In genomic region chr6:90294008-90294511, GRCh38 we compare ENCODE assay signal across 12 cellular contexts. TPM values are rescaled to one million over a fixed set of nuclear protein-coding genes. Genes with fewer than 3 reads are reported as not detected.
A peak's percentile ranks its signal among the peaks of the same experiment; 100 is the strongest.
DNase-seq lines count a peak whose midpoint lies in the region; ATAC-seq and TF ChIP-seq lines count a peak whose summit lies in the region.
"Had no signal": no experiment of that assay in that cellular context is flagged by ENCODE, and none has a peak within 500 bp of the region (broad histone marks: within the 10 kb centered on the region; RNA-seq: fewer than 3 reads in every experiment).

No MANE protein-coding gene starts in this region.

- H3K27me3 Mint-ChIP-seq in activated T-helper 1 cell treated with anti-CD3 and anti-CD28 coated beads, Interleukin-12 subunit alpha, Interleukin-12 subunit beta, Interleukin-2, Interleukin-4 antibody, amounts not matched to agents 30 ng/mL and 10 ng/mL and 1 ng/mL, durations not matched to agents 14 hours and 24 hours and 36 hours (ENCODE audit: insufficient read depth) = peaks cover 13% of the 10 kb centered on the region

- H3K36me3 Mint-ChIP-seq in activated T-helper 1 cell treated with anti-CD3 and anti-CD28 coated beads, Interleukin-12 subunit alpha, Interleukin-12 subunit beta, Interleukin-2, Interleukin-4 antibody, amounts not matched to agents 30 ng/mL and 10 ng/mL and 1 ng/mL, durations not matched to agents 14 hours and 24 hours and 36 hours (ENCODE audit: low read depth) = peaks cover 40% of the 10 kb centered on the region

- no peaks in the 10 kb centered on the region for H3K9me3 Mint-ChIP-seq in activated T-helper 1 cell treated with anti-CD3 and anti-CD28 coated beads, Interleukin-12 subunit alpha, Interleukin-12 subunit beta, Interleukin-2, Interleukin-4 antibody, amounts not matched to agents 30 ng/mL and 10 ng/mL and 1 ng/mL, durations not matched to agents 14 hours and 24 hours and 36 hours

- TF ChIP-seq CTCF in cardiac muscle cell (IDR thresholded peaks at IDR 0.05; ENCODE audit: low read depth, low read length) (no peak), right lobe of liver (IDR thresholded peaks at IDR 0.05) (no peak), upper lobe of left lung (IDR thresholded peaks at IDR 0.05) (no peak)

- H3K27ac ChIP-seq in cardiac muscle cell (no peak overlapping the region), right lobe of liver (peak overlapping the region; percentile 30 to 89 (median 78)), thymus (ENCODE audit: low read depth) (peak overlapping the region; percentile 13), upper lobe of left lung (no peak overlapping the region)

- intact Hi-C loops in left ventricle myocardium superior (cut with micrococcal nuclease) = no loop called here
- intact Hi-C loops in activated T-helper 1 cell treated with anti-CD3 and anti-CD28 coated beads, Interleukin-12 subunit alpha, Interleukin-12 subunit beta, Interleukin-2, Interleukin-4 antibody, amounts not matched to agents 30 ng/mL and 10 ng/mL and 1 ng/mL, durations not matched to agents 14 hours and 24 hours and 36 hours (cut with micrococcal nuclease) = loop anchor here (1.0 to 10.0 kb wide), 3 partner anchors 9 to 999 kb away; partner anchors contain the start of gene UBE2J1
- intact Hi-C loops in right lobe of liver (cut with DNase I) = no loop called here

- TF ChIP-seq EP300 in upper lobe of left lung (IDR thresholded peaks at IDR 0.05) = no peak

- H3K27me3 ChIP-seq in cardiac muscle cell (peaks cover 21% of the 10 kb centered on the region), right lobe of liver (no peaks in the 10 kb centered on the region), thymus (ENCODE audit: control insufficient read depth, insufficient read depth) (no peaks in the 10 kb centered on the region), upper lobe of left lung (peaks cover 0 to 16% (median 6%) of the 10 kb centered on the region in 4 donors)

- DNase-seq in cardiac muscle cell (ENCODE audit: low read depth in 1 of 2, low spot score in 1 of 2) (no peak), left ventricle myocardium superior (no peak), right lobe of liver (no peak), upper lobe of left lung (no peak)
- no peak for DNase-seq in activated T-helper 1 cell treated with anti-CD3 and anti-CD28 coated beads, Interleukin-12 subunit alpha, Interleukin-12 subunit beta, Interleukin-2, Interleukin-4 antibody, amounts not matched to agents 30 ng/mL and 10 ng/mL and 1 ng/mL, durations not matched to agents 14 hours and 24 hours and 36 hours (ENCODE audit: low spot score)
- no peak for DNase-seq in effector CD4-positive, alpha-beta T cell
- DNase-seq: BE2C, GOT3, KG1 had no signal

- peak overlapping the region; percentile 93 for H3K4me3 Mint-ChIP-seq in activated T-helper 1 cell treated with anti-CD3 and anti-CD28 coated beads, Interleukin-12 subunit alpha, Interleukin-12 subunit beta, Interleukin-2, Interleukin-4 antibody, amounts not matched to agents 30 ng/mL and 10 ng/mL and 1 ng/mL, durations not matched to agents 14 hours and 24 hours and 36 hours

- ATAC-seq in left ventricle myocardium superior = no peak
- ATAC-seq in right lobe of liver = no peak
- ATAC-seq in upper lobe of left lung (ENCODE audit: low FRiP score in 2 of 2) = no peak
- no peak for ATAC-seq in GM21723 (IDR thresholded peaks at IDR 0.05; ENCODE audit: unreplicated experiment)
- ATAC-seq: activated CD4-positive, CD25-positive, alpha-beta regulatory T cell treated with anti-CD3 and anti-CD28 coated beads, Interleukin-2, amount 50 U/mL, for 24 hours had no signal

- H3K36me3 ChIP-seq in cardiac muscle cell (no peaks in the 10 kb centered on the region), right lobe of liver (no peaks in the 10 kb centered on the region), thymus (ENCODE audit: control insufficient read depth, insufficient read depth) (peaks cover 3% of the 10 kb centered on the region), upper lobe of left lung (no peaks in the 10 kb centered on the region)
- H3K36me3 ChIP-seq: BE2C had no signal

- peaks cover 53% of the 10 kb centered on the region for H3K4me1 Mint-ChIP-seq in activated T-helper 1 cell treated with anti-CD3 and anti-CD28 coated beads, Interleukin-12 subunit alpha, Interleukin-12 subunit beta, Interleukin-2, Interleukin-4 antibody, amounts not matched to agents 30 ng/mL and 10 ng/mL and 1 ng/mL, durations not matched to agents 14 hours and 24 hours and 36 hours (ENCODE audit: low read depth)

- H3K4me3 ChIP-seq in cardiac muscle cell (peak overlapping the region; percentile 87), right lobe of liver (peak overlapping the region in 2 of 3 donors; percentile 60 to 78), thymus (ENCODE audit: low read length) (peak overlapping the region; percentile 96), upper lobe of left lung (no peak overlapping the region)

- H3K4me1 ChIP-seq in cardiac muscle cell (ENCODE audit: low read depth) (peaks cover 15% of the 10 kb centered on the region), right lobe of liver (peaks cover 0 to 54% (median 18%) of the 10 kb centered on the region in 4 donors), thymus (ENCODE audit: control insufficient read depth, insufficient read depth, low read length) (peaks cover 7% of the 10 kb centered on the region), upper lobe of left lung (peaks cover 14 to 30% (median 18%) of the 10 kb centered on the region in 4 donors)
- H3K4me1 ChIP-seq: BE2C had no signal

- TF ChIP-seq POLR2A in right lobe of liver (IDR thresholded peaks at IDR 0.05) (no peak), upper lobe of left lung (IDR thresholded peaks at IDR 0.05) (no peak)

- H3K9me3 ChIP-seq in cardiac muscle cell (ENCODE audit: low read depth) = no peaks in the 10 kb centered on the region
- no peaks in the 10 kb centered on the region for H3K9me3 ChIP-seq in right lobe of liver
- no peaks in the 10 kb centered on the region for H3K9me3 ChIP-seq in thymus (ENCODE audit: control insufficient read depth)
- no peaks in the 10 kb centered on the region for H3K9me3 ChIP-seq in upper lobe of left lung
- H3K9me3 ChIP-seq: BE2C had no signal

- peak overlapping the region; percentile 95 for H3K27ac Mint-ChIP-seq in activated T-helper 1 cell treated with anti-CD3 and anti-CD28 coated beads, Interleukin-12 subunit alpha, Interleukin-12 subunit beta, Interleukin-2, Interleukin-4 antibody, amounts not matched to agents 30 ng/mL and 10 ng/mL and 1 ng/mL, durations not matched to agents 14 hours and 24 hours and 36 hours

- 30% methylated on average over 5 of the region's 5 CpGs for WGBS in right lobe of liver (ENCODE audit: insufficient coverage, low coverage, low lambda C conversion rate, missing lambda C conversion rate)
- 81% methylated on average over 5 of the region's 5 CpGs for WGBS in thymus
- 85 to 86% methylated on average over 5 of the region's 5 CpGs for WGBS in upper lobe of left lung, 2 donors

RNA-seq across cellular contexts. Expression of gene BACH2, which starts 2.6 kb away (rescaled TPM):
- total RNA-seq in cardiac muscle cell = 3.2 and 5.6 TPM in 2 replicates
- polyA plus RNA-seq in cardiac muscle cell = 4.6 and 5.4 TPM in 2 replicates
- 1.5 TPM for total RNA-seq in left ventricle myocardium superior
- 68.1 and 71.2 TPM in 2 replicates for total RNA-seq in activated T-helper 1 cell treated with anti-CD3 and anti-CD28 coated beads, Interleukin-12 subunit alpha, Interleukin-12 subunit beta, Interleukin-2, Interleukin-4 antibody, amounts not matched to agents 30 ng/mL and 10 ng/mL and 1 ng/mL, durations not matched to agents 14 hours and 24 hours and 36 hours
- total RNA-seq in right lobe of liver = 10 to 100 TPM in 1 of 6 experiments, 1 to 10 TPM in 5; 2.6 to 12.6 (median 3.1) TPM
- 12.7 TPM for polyA plus RNA-seq in thymus
- total RNA-seq in upper lobe of left lung = 1 to 10 TPM; 3.1 to 6.8 (median 5.3) TPM

Comparison
In these comparisons a context has a peak if more than half of its experiments do, and no peak if none do; other contexts are left out.
1. H3K27ac ChIP-seq: peak in right lobe of liver (3 of 3) and thymus (single experiment); none in cardiac muscle cell (single experiment) and upper lobe of left lung (0 of 4).
2. H3K4me3 ChIP-seq: peak in cardiac muscle cell (single experiment), right lobe of liver (2 of 3) and thymus (single experiment); none in upper lobe of left lung (0 of 4).